In genomic region chr12:108724054-108724889, GRCh38 we compare ENCODE assay signal across 9 cellular contexts. TPM values are rescaled to one million over a fixed set of nuclear protein-coding genes. Genes with fewer than 3 reads are reported as not detected.
DNase-seq lines count a peak whose midpoint lies in the region; ATAC-seq and TF ChIP-seq lines count a peak whose summit lies in the region.
"Had no signal": no experiment of that assay in that cellular context is flagged by ENCODE, and none has a peak within 500 bp of the region (broad histone marks: within the 10 kb centered on the region; RNA-seq: fewer than 3 reads in every experiment).

No MANE protein-coding gene starts in this region.

- H3K27me3 Mint-ChIP-seq in activated B cell treated with CpG ODN at 0.5 μM for 24 hours, result no peaks in the 10 kb centered on the region

- intact Hi-C loops in activated B cell treated with CpG ODN at 0.5 μM for 24 hours (cut with micrococcal nuclease) (loop anchor here (1.0 kb wide), 1 partner anchor 10 kb away; no protein-coding TSS in a partner anchor), left lung (cut with DNase I) (no loop called here), vagina (cut with DNase I) (no loop called here)

- no peaks in the 10 kb centered on the region for H3K27me3 ChIP-seq in left lung
- H3K27me3 ChIP-seq in vagina, result no peaks in the 10 kb centered on the region
- H3K27me3 ChIP-seq: cardiac muscle cell had no signal

- H3K36me3 Mint-ChIP-seq in activated B cell treated with CpG ODN at 0.5 μM for 24 hours (ENCODE audit: low read depth), result no peaks in the 10 kb centered on the region

- POLR2A ChIA-PET in activated B cell treated with CpG ODN at 0.5 μM for 24 hours (lab: Charles Lee), result interaction anchor here (1.1 kb wide), 1 partner anchor 39 kb away, joined by 4 read pairs; no protein-coding TSS in a partner anchor

- H3K4me1 ChIP-seq in left lung (peaks cover 52 to 97% of the 10 kb centered on the region in 2 donors), vagina (peaks cover 89% of the 10 kb centered on the region)

- H3K4me3 ChIP-seq in left lung, result peak overlapping the region in 1 of 2 donors; percentile 0
- H3K4me3 ChIP-seq in vagina, result no peak overlapping the region
- H3K4me3 ChIP-seq: cardiac muscle cell had no signal

- CTCF ChIA-PET in activated B cell treated with CpG ODN at 0.5 μM for 24 hours (lab: Charles Lee), result no interaction called here

- H3K36me3 ChIP-seq in left lung, result no peaks in the 10 kb centered on the region
- no peaks in the 10 kb centered on the region for H3K36me3 ChIP-seq in vagina
- H3K36me3 ChIP-seq: cardiac muscle cell had no signal

- peaks cover 65% of the 10 kb centered on the region for H3K4me1 Mint-ChIP-seq in activated B cell treated with CpG ODN at 0.5 μM for 24 hours

- peak; percentile 36 for DNase-seq in stimulated activated CD4-positive, alpha-beta T cell treated with anti-CD3 and anti-CD28 coated beads, Interleukin-15, amount 100 ng/mL, for 24 hours
- no peak for DNase-seq in stimulated activated CD4-positive, alpha-beta T cell treated with anti-CD3 and anti-CD28 coated beads, Interleukin-4, amount 100 ng/mL, for 24 hours
- DNase-seq in activated B cell treated with CpG ODN at 0.5 μM for 24 hours (no peak), left lung (peak in 1 of 2 donors; percentile 52), vagina (ENCODE audit: extremely low spot score in 2 of 2) (no peak), COLO668 (lab: John Stamatoyannopoulos, UW; ENCODE audit: unreplicated experiment) (no peak), NCI-H524 treated with DMSO at 0.1 percent for 48 hours (lab: John Stamatoyannopoulos, UW) (no peak)

- H3K27ac Mint-ChIP-seq in activated B cell treated with CpG ODN at 0.5 μM for 24 hours, result peak overlapping the region; percentile 78

- H3K9me3 ChIP-seq in left lung (no peaks in the 10 kb centered on the region), vagina (no peaks in the 10 kb centered on the region)

- H3K4me3 Mint-ChIP-seq in activated B cell treated with CpG ODN at 0.5 μM for 24 hours, result no peak overlapping the region

- no peak for TF ChIP-seq POLR2A in vagina (IDR thresholded peaks at IDR 0.05)

- TF ChIP-seq CTCF in activated B cell treated with CpG ODN at 0.5 μM for 24 hours (IDR thresholded peaks at IDR 0.05) (no peak), left lung (IDR thresholded peaks at IDR 0.05) (no peak), vagina (IDR thresholded peaks at IDR 0.05) (no peak)

- H3K27ac ChIP-seq in left lung, result peak overlapping the region; percentile 83 to 88
- peak overlapping the region; percentile 70 for H3K27ac ChIP-seq in vagina

- no peaks in the 10 kb centered on the region for H3K9me3 Mint-ChIP-seq in activated B cell treated with CpG ODN at 0.5 μM for 24 hours

- ATAC-seq in activated B cell treated with CpG ODN at 0.5 μM for 24 hours (ENCODE audit: low read depth) (peak; percentile 71), left lung (peak; percentile 65), GM19395 (IDR thresholded peaks at IDR 0.05; ENCODE audit: unreplicated experiment) (no peak)

RNA-seq across cellular contexts. Expression of gene CORO1C, which starts 7.0 kb away (rescaled TPM):
- total RNA-seq in activated B cell treated with CpG ODN at 0.5 μM for 24 hours (68.3 and 69.4 TPM in 2 replicates), left lung (100 to 1,000 TPM; 224 to 282 TPM), vagina (189 TPM)
